Comparison of ENCODE assay signal across 21 cellular contexts in the genomic region with DNA sequence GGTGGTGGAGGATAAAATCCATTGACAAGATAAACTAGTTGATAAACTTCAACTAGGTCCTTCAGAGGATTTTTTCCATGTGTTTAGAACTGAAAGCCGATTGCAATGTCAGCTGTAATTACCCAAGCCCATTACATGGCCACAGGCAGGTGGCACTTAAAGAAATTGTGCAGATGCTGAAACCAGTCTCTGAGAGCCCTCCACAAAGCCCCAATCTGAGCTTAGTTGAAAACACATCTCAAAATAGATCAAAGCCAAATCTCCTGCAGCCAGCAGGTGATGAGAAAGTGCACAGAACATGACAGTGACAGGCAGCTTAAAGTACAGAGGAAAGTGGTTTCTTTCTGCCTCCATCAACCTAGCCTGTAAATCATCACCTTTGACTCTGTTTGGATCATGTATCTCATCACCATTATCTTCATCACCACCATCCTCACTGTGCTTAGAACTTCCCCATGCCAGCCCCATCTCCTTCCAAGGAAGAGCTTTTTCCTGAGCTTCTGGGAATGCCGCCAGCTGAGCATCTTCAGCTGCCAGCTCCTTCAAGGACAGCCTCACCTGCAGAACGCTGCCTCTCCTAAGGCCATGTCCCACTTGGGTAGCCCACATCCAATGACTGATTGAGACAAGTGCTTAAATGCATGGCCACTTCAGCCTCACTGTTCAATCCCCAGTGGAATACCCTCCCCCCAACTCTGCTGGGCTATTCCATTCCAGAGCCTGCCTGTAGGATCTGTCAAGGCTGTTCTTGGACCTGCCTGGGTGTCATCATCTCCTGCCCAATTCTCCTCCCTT.
"Had no signal": no experiment of that assay in that cellular context is flagged by ENCODE, and none has a peak within 500 bp of the region (broad histone marks: within the 10 kb centered on the region; RNA-seq: fewer than 3 reads in every experiment).

No MANE protein-coding gene starts in this region.

- DNase-seq: activated CD4-positive, alpha-beta T cell treated with anti-CD3 and anti-CD28 coated beads, Interleukin-2, amount 10 ng/mL, durations not matched to agents 24 days and 14 days; activated CD8-positive, alpha-beta memory T cell treated with anti-CD3 and anti-CD28 coated beads, Interleukin-2, amount 50 U/mL, for 4 hours; activated CD8-positive, alpha-beta T cell treated with anti-CD3 and anti-CD28 coated beads, Interleukin-2, amount 10 ng/mL, durations not matched to agents 7 days and 5 days; activated naive CD4-positive, alpha-beta T cell treated with anti-CD3 and anti-CD28 coated beads, Interleukin-2, amount 50 U/mL, for 16 hours; activated T-cell treated with anti-CD3 and anti-CD28 coated beads, Interleukin-2, amount 50 U/mL, for 4 hours; aorta; brain microvascular endothelial cell; cerebellar nuclear complex; effector CD8-positive, alpha-beta T cell; gastrocnemius medialis; head of caudate nucleus; nucleus accumbens; stimulated activated CD4-positive, alpha-beta T cell treated with anti-CD3 and anti-CD28 coated beads, Interleukin-4, amount 100 ng/mL, for 1 hour; stomach; trophoblast cell had no signal

- H3K36me3 ChIP-seq: brain microvascular endothelial cell, gastrocnemius medialis, stomach had no signal

- H3K27me3 ChIP-seq: brain microvascular endothelial cell, gastrocnemius medialis, stomach had no signal

- H3K9me3 ChIP-seq: gastrocnemius medialis, stomach had no signal

- H3K4me3 ChIP-seq: gastrocnemius medialis, lung, smooth muscle cell, stomach had no signal

- H3K27ac ChIP-seq: brain microvascular endothelial cell, gastrocnemius medialis, stomach had no signal

- H3K4me1 ChIP-seq: gastrocnemius medialis, stomach had no signal

- ATAC-seq: activated CD8-positive, alpha-beta T cell treated with anti-CD3 and anti-CD28 coated beads, Interleukin-2, amount 10 ng/mL, durations not matched to agents 7 days and 5 days; activated T-cell treated with anti-CD3 and anti-CD28 coated beads, Interleukin-2, amount 50 U/mL, for 4 hours; esophagus mucosa; gastrocnemius medialis; left lobe of liver; natural killer cell treated with Interleukin-12 subunit alpha and Interleukin-12 subunit beta and Interleukin-15 and Interleukin-18, amount 100 ng/mL, for 72 hours; sciatic nerve had no signal

- H3K4me2 ChIP-seq: smooth muscle cell had no signal
